28 cellular contexts compared by ENCODE assay signal in genomic region chr18:79556829-79557585, GRCh38.
DNase-seq lines count a peak whose midpoint lies in the region; ATAC-seq and TF ChIP-seq lines count a peak whose summit lies in the region.
"Had no signal": no experiment of that assay in that cellular context is flagged by ENCODE, and none has a peak within 500 bp of the region (broad histone marks: within the 10 kb centered on the region; RNA-seq: fewer than 3 reads in every experiment).

No MANE protein-coding gene starts in this region.

- ATAC-seq in HCT116 = peak; percentile 52
- ATAC-seq: CD8-positive, alpha-beta T cell had no signal

- no peak for TF ChIP-seq RAD21 in HCT116 (IDR thresholded peaks at IDR 0.05; ENCODE audit: low read depth)

- CTCF ChIA-PET in activated naive CD4-positive, alpha-beta T cell treated with anti-CD3 and anti-CD28 coated beads, Interleukin-2, amount 10 ng/mL, durations not matched to agents 7 days and 5 days (lab: Charles Lee) = no interaction called here
- CTCF ChIA-PET in HCT116 (lab: Charles Lee) = no interaction called here

- H3K9me3 ChIP-seq in HCT116 (ENCODE audit: control insufficient read depth in 1 of 2, insufficient read depth in 1 of 2, low read depth in 1 of 2, low read length in 2 of 2) (no peaks in the 10 kb centered on the region), endodermal cell (ENCODE audit: control insufficient read depth, low read length) (no peaks in the 10 kb centered on the region), ovary (no peaks in the 10 kb centered on the region), stomach (no peaks in the 10 kb centered on the region)
- H3K9me3 ChIP-seq: breast epithelium, colonic mucosa had no signal

- TF ChIP-seq POLR2A in HCT116 (IDR thresholded peaks at IDR 0.05; ENCODE audit: borderline replicate concordance, extremely low read depth, insufficient read depth, insufficient read length) (no peak), ovary (IDR thresholded peaks at IDR 0.05) (no peak), stomach (IDR thresholded peaks at IDR 0.05) (no peak)

- no peak overlapping the region for H3K4me3 Mint-ChIP-seq in activated naive CD4-positive, alpha-beta T cell treated with anti-CD3 and anti-CD28 coated beads, Interleukin-2, amount 10 ng/mL, durations not matched to agents 7 days and 5 days
- H3K4me3 Mint-ChIP-seq in endodermal cell = no peak overlapping the region
- H3K4me3 Mint-ChIP-seq: CD8-positive, alpha-beta T cell; memory B cell had no signal

- H3K27me3 Mint-ChIP-seq in activated naive CD4-positive, alpha-beta T cell treated with anti-CD3 and anti-CD28 coated beads, Interleukin-2, amount 10 ng/mL, durations not matched to agents 7 days and 5 days = no peaks in the 10 kb centered on the region
- no peaks in the 10 kb centered on the region for H3K27me3 Mint-ChIP-seq in endodermal cell (ENCODE audit: insufficient read depth)

- intact Hi-C loops in HCT116 (cut with micrococcal nuclease) (no loop called here), ovary (cut with DNase I) (no loop called here), stomach (cut with DNase I; ENCODE audit: low total_unique reads) (no loop called here)

- WGBS in endodermal cell (ENCODE audit: insufficient coverage in 1 of 2, insufficient read length in 1 of 2), 2 experiments = 91 to 92% methylated on average over 16 to 21 of the region's 21 CpGs
- 80 to 87% (median 83%) methylated on average over 16 to 21 of the region's 21 CpGs for WGBS in ovary, 3 donors
- WGBS in stomach, 5 donors = 70 to 87% (median 78%) methylated on average over 10 to 21 of the region's 21 CpGs

- H3K9me3 Mint-ChIP-seq in activated naive CD4-positive, alpha-beta T cell treated with anti-CD3 and anti-CD28 coated beads, Interleukin-2, amount 10 ng/mL, durations not matched to agents 7 days and 5 days = peaks cover 2% of the 10 kb centered on the region
- H3K9me3 Mint-ChIP-seq in endodermal cell = peaks cover 4% of the 10 kb centered on the region
- H3K9me3 Mint-ChIP-seq: CD8-positive, alpha-beta T cell had no signal

- no peaks in the 10 kb centered on the region for H3K36me3 Mint-ChIP-seq in activated naive CD4-positive, alpha-beta T cell treated with anti-CD3 and anti-CD28 coated beads, Interleukin-2, amount 10 ng/mL, durations not matched to agents 7 days and 5 days
- no peaks in the 10 kb centered on the region for H3K36me3 Mint-ChIP-seq in endodermal cell (ENCODE audit: low read depth)
- H3K36me3 Mint-ChIP-seq: CD8-positive, alpha-beta T cell; memory B cell had no signal

- H3K4me1 ChIP-seq in HCT116 (ENCODE audit: control insufficient read depth in 1 of 2, insufficient read depth in 2 of 2, low read length in 2 of 2) (peaks cover 2 to 9% of the 10 kb centered on the region in 2 experiments; a peak in 3 of 4 replicates), endodermal cell (ENCODE audit: control insufficient read depth, insufficient read depth, low read length) (no peaks in the 10 kb centered on the region), ovary (ENCODE audit: insufficient read depth) (no peaks in the 10 kb centered on the region), stomach (no peaks in the 10 kb centered on the region)
- H3K4me1 ChIP-seq: breast epithelium, colonic mucosa had no signal

- no peak overlapping the region for H3K27ac Mint-ChIP-seq in activated naive CD4-positive, alpha-beta T cell treated with anti-CD3 and anti-CD28 coated beads, Interleukin-2, amount 10 ng/mL, durations not matched to agents 7 days and 5 days
- H3K27ac Mint-ChIP-seq in endodermal cell = no peak overlapping the region
- H3K27ac Mint-ChIP-seq: CD8-positive, alpha-beta T cell; memory B cell had no signal

- H3K36me3 ChIP-seq in HCT116 (ENCODE audit: control insufficient read depth in 1 of 2, insufficient read depth in 2 of 2, low read length in 2 of 2) (no peaks in the 10 kb centered on the region), endodermal cell (ENCODE audit: control insufficient read depth, insufficient read depth, low read length) (no peaks in the 10 kb centered on the region), ovary (no peaks in the 10 kb centered on the region), stomach (no peaks in the 10 kb centered on the region)
- H3K36me3 ChIP-seq: breast epithelium, colonic mucosa had no signal

- H3K27me3 ChIP-seq in HCT116 (ENCODE audit: insufficient read depth, low read length) (no peaks in the 10 kb centered on the region), endodermal cell (ENCODE audit: control insufficient read depth, insufficient read depth, low read length, poor library complexity, severe bottlenecking) (no peaks in the 10 kb centered on the region), ovary (no peaks in the 10 kb centered on the region), stomach (peaks cover 0 to 4% (median 0%) of the 10 kb centered on the region in 3 donors)
- H3K27me3 ChIP-seq: colonic mucosa had no signal

- no peaks in the 10 kb centered on the region for H3K79me2 ChIP-seq in HCT116 (ENCODE audit: insufficient read depth, low read length)

- no peaks in the 10 kb centered on the region for H3K9me2 ChIP-seq in HCT116 (ENCODE audit: insufficient read depth)

- no TSS peak for BruUV-seq in HCT116 (replicated peaks; lab: Mats Ljungman, UMichigan)

- POLR2A ChIA-PET in HCT116 (lab: Charles Lee) = no interaction called here

- RAD21 ChIA-PET in HCT116 (lab: Charles Lee; ENCODE audit: low non-redundant PET in 1 of 2, low total read pairs in 2 of 2, uncharacterized antibody in 2 of 2, unreplicated experiment in 2 of 2) = no interaction called here

- TF ChIP-seq CTCF in HCT116 (IDR thresholded peaks at IDR 0.05 in 2 of 3, conservative IDR thresholded peaks at IDR 0.05 in 1 of 3; ENCODE audit: borderline replicate concordance in 1 of 3, insufficient read depth in 1 of 3, low read depth in 2 of 3, low read length in 2 of 3) = no peak
- no peak for TF ChIP-seq CTCF in endodermal cell (conservative IDR thresholded peaks at IDR 0.05)
- TF ChIP-seq CTCF in ovary (IDR thresholded peaks at IDR 0.05) = no peak
- TF ChIP-seq CTCF in stomach (IDR thresholded peaks at IDR 0.05) = no peak

- TF ChIP-seq EP300 in ovary (IDR thresholded peaks at IDR 0.05) = no peak
- TF ChIP-seq EP300 in stomach (IDR thresholded peaks at IDR 0.05) = no peak

- H2AFZ ChIP-seq in HCT116 (ENCODE audit: low read depth, low read length, poor library complexity, severe bottlenecking) = no peak overlapping the region

- H3K9ac ChIP-seq in HCT116 (ENCODE audit: low read length) = no peak overlapping the region
- H3K9ac ChIP-seq in endodermal cell (ENCODE audit: extremely low read depth, low read length, poor library complexity, severe bottlenecking) = no peak overlapping the region

- H3K4me3 ChIP-seq in HCT116 (replicated peaks in 1 of 2; ENCODE audit: low read depth in 1 of 2, low read length in 2 of 2) (no peak overlapping the region), endodermal cell (ENCODE audit: low read length) (no peak overlapping the region), ovary (no peak overlapping the region), stomach (no peak overlapping the region)
- H3K4me3 ChIP-seq: breast epithelium, colonic mucosa had no signal

- H4K20me1 ChIP-seq in HCT116 (ENCODE audit: insufficient read depth) = no peaks in the 10 kb centered on the region

- H3K4me2 ChIP-seq in HCT116 (ENCODE audit: low read length) = no peak overlapping the region

- DNase-seq in activated naive CD4-positive, alpha-beta T cell treated with anti-CD3 and anti-CD28 coated beads, Interleukin-2, amount 10 ng/mL, durations not matched to agents 7 days and 5 days = peak; percentile 15
- no peak for DNase-seq in activated naive CD4-positive, alpha-beta T cell treated with anti-CD3 and anti-CD28 coated beads, Interleukin-2, amount 50 U/mL, for 16 hours
- DNase-seq in HCT116 (ENCODE audit: low read depth, low spot score) (no peak), endodermal cell (peak; percentile 62), ovary (peak in 4 of 5 donors; percentile 6 to 25 (median 10)), HCEC 1CT (no peak), stomach (no peak), SHP77 (lab: John Stamatoyannopoulos, UW) (no peak)
- DNase-seq: activated CD4-positive, alpha-beta T cell treated with anti-CD3 and anti-CD28 coated beads for 48 hours; activated naive CD4-positive, alpha-beta T cell treated with Interleukin-2 at 50 U/mL for 16 hours; amygdala; CD8-positive, alpha-beta T cell; colonic mucosa; DMS 273 treated with DMSO at 0.1 percent for 48 hours; effector memory CD4-positive, alpha-beta T cell; erythroblast; MV-4-11; NCI-H1436 treated with DMSO at 0.1 percent for 48 hours; NCI-H2107; NCI-H446; small intestine; stimulated activated CD8-positive, alpha-beta memory T cell treated with anti-CD3 and anti-CD28 coated beads, Interleukin-4, amount 100 ng/mL, for 48 hours; SW 1271; T-helper 9 cell; trophoblast cell had no signal

- no peak overlapping the region for H3K27ac ChIP-seq in HCT116 (ENCODE audit: low read depth, low read length)
- H3K27ac ChIP-seq in endodermal cell (ENCODE audit: low read depth, low read length) = no peak overlapping the region
- H3K27ac ChIP-seq in ovary = no peak overlapping the region
- no peak overlapping the region for H3K27ac ChIP-seq in stomach
- H3K27ac ChIP-seq: breast epithelium, colonic mucosa, VCaP had no signal

- H3K4me1 Mint-ChIP-seq in activated naive CD4-positive, alpha-beta T cell treated with anti-CD3 and anti-CD28 coated beads, Interleukin-2, amount 10 ng/mL, durations not matched to agents 7 days and 5 days = no peaks in the 10 kb centered on the region
- no peaks in the 10 kb centered on the region for H3K4me1 Mint-ChIP-seq in endodermal cell
- H3K4me1 Mint-ChIP-seq: memory B cell had no signal

TF ChIP-seq in HCT116, 20 proteins besides CTCF, POLR2A, EP300 and RAD21 (continues in another document):
- TF ChIP-seq TCF7L2 (IDR thresholded peaks at IDR 0.05; ENCODE audit: borderline replicate concordance, extremely low read depth, insufficient read depth, insufficient read length) = no peak
- no peak for TF ChIP-seq ZFX (IDR thresholded peaks at IDR 0.05)
- TF ChIP-seq YY1 (IDR thresholded peaks at IDR 0.05; ENCODE audit: extremely low read depth, insufficient replicate concordance, low read depth, low read length) = no peak
- TF ChIP-seq, protein P1, sequence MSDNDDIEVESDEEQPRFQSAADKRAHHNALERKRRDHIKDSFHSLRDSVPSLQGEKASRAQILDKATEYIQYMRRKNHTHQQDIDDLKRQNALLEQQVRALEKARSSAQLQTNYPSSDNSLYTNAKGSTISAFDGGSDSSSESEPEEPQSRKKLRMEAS (IDR thresholded peaks at IDR 0.05) = no peak
- TF ChIP-seq SRF (IDR thresholded peaks at IDR 0.05; ENCODE audit: low read depth) = no peak
- TF ChIP-seq EZH2 (IDR thresholded peaks at IDR 0.05) = no peak

Comparison
In these comparisons a context has a peak if more than half of its experiments do, and no peak if none do; other contexts are left out.
1. DNase-seq: peak in activated naive CD4-positive, alpha-beta T cell treated with anti-CD3 and anti-CD28 coated beads, Interleukin-2, amount 10 ng/mL, durations not matched to agents 7 days and 5 days (single experiment), endodermal cell (single experiment) and ovary (4 of 5); none in activated naive CD4-positive, alpha-beta T cell treated with anti-CD3 and anti-CD28 coated beads, Interleukin-2, amount 50 U/mL, for 16 hours (single experiment), HCT116 (single experiment), HCEC 1CT (single experiment), stomach (single experiment) and SHP77 (0 of 2).